Comparison of ENCODE assay signal across 20 cellular contexts in genomic region chr3:169701457-169701856, GRCh38. TPM values are rescaled to one million over a fixed set of nuclear protein-coding genes. Genes with fewer than 3 reads are reported as not detected.
"Had no signal": no experiment of that assay in that cellular context is flagged by ENCODE, and none has a peak within 500 bp of the region (broad histone marks: within the 10 kb centered on the region; RNA-seq: fewer than 3 reads in every experiment).

No MANE protein-coding gene starts in this region.

- H3K4me1 ChIP-seq: prostate gland had no signal

- DNase-seq: dorsolateral prefrontal cortex; effector CD4-positive, alpha-beta T cell; foreskin melanocyte; glutamatergic neuron; hypothalamus; immature natural killer cell; islet precursor cell; kidney glomerular epithelial cell; mesenchymal stem cell; mucosa of descending colon; naive B cell; sigmoid colon; stimulated activated CD4-positive, alpha-beta T cell treated with anti-CD3 and anti-CD28 coated beads, Interleukin-2, amount 100 ng/mL, for 24 hours; stimulated activated CD4-positive, alpha-beta T cell treated with anti-CD3 and anti-CD28 coated beads, Interleukin-4, amount 100 ng/mL, for 24 hours; stimulated activated naive CD4-positive, alpha-beta T cell treated with Interleukin-2 at 50 U/mL for 16 hours; stomach; thyroid gland had no signal

- H3K27me3 ChIP-seq: right atrium auricular region, sigmoid colon, stomach, thyroid gland had no signal

- H3K4me3 ChIP-seq: dorsolateral prefrontal cortex, mucosa of descending colon, prostate gland, right atrium auricular region, sigmoid colon, stomach, thyroid gland had no signal

- H3K9me3 ChIP-seq: mucosa of descending colon, prostate gland, right atrium auricular region, sigmoid colon, stomach, thyroid gland had no signal

- ATAC-seq: mucosa of descending colon; natural killer cell treated with Interleukin-12 subunit alpha and Interleukin-12 subunit beta and Interleukin-15 and Interleukin-18, amount 100 ng/mL, for 72 hours had no signal

- H3K36me3 ChIP-seq: prostate gland, right atrium auricular region, sigmoid colon, stomach, thyroid gland had no signal

- H3K27ac ChIP-seq: dorsolateral prefrontal cortex, prostate gland, right atrium auricular region, sigmoid colon, stomach, thyroid gland had no signal

RNA-seq across cellular contexts. Expression of gene MECOM, which starts 37.9 kb away (rescaled TPM):
- total RNA-seq: natural killer cell treated with Interleukin-12 subunit alpha and Interleukin-12 subunit beta and Interleukin-15 and Interleukin-18, amount 100 ng/mL, for 72 hours had no signal
- polyA plus RNA-seq: immature natural killer cell had no signal
